ENCODE assay signal across 24 cellular contexts in the genomic region with DNA sequence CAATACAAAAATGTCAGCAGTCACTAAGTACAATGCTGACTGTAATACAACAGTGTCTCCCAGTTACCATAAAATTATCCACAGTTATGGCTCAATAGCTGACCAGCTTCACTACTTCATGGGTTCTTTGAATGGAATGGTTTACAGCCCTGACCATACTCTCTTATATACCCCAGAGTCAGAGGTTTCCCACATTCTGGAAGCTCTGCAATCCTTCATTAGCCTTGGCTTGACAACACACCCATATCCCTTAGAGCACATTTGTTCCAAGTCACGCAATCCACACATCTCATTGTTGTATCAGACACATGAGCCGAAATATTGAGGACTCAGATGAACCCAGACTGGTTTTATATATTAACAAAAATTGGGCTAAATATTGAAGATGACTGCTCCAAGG.
"Had no signal": no experiment of that assay in that cellular context is flagged by ENCODE, and none has a peak within 500 bp of the region (broad histone marks: within the 10 kb centered on the region; RNA-seq: fewer than 3 reads in every experiment).

No MANE protein-coding gene starts in this region.

- ATAC-seq: activated CD4-positive, alpha-beta T cell treated with anti-CD3 and anti-CD28 coated beads for 36 hours; activated T-cell treated with anti-CD3 and anti-CD28 coated beads, Interleukin-2, amount 50 U/mL, for 72 hours; PC-3; SK-N-SH treated with all-trans-retinoic acid at 6 μM for 48 hours; T-helper 17 cell had no signal

- FAIRE-seq: RCC 7860, TTC549 had no signal

- H3K27me3 ChIP-seq: breast epithelium, SJSA1 had no signal

- DNase-seq: activated CD4-positive, alpha-beta memory T cell treated with anti-CD3 and anti-CD28 coated beads, Interleukin-2, amount 10 ng/mL, durations not matched to agents 7 days and 5 days; activated CD4-positive, alpha-beta T cell treated with anti-CD3 and anti-CD28 coated beads for 36 hours; activated CD4-positive, alpha-beta T cell treated with anti-CD3 and anti-CD28 coated beads, Interleukin-2, amount 50 U/mL, for 1 hour; activated CD8-positive, alpha-beta memory T cell treated with anti-CD3 and anti-CD28 coated beads, Interleukin-2, amount 50 U/mL, for 4 hours; activated naive CD4-positive, alpha-beta T cell treated with anti-CD3 and anti-CD28 coated beads, Interleukin-2, amount 50 U/mL, for 16 hours; activated T-cell treated with anti-CD3 and anti-CD28 coated beads, Interleukin-2, amount 50 U/mL, for 72 hours; aorta; caudate nucleus; Karpas-422; NCI-H1105 treated with DMSO at 0.1 percent for 48 hours; NCI-H1436 treated with DMSO at 0.1 percent for 48 hours; NCI-H187; NCI-H2081; NCI-H524; PC-3; SHP77; T-helper 17 cell; T-helper 9 cell; WERI-Rb-1 had no signal

- H3K4me1 ChIP-seq: breast epithelium, SJSA1 had no signal

- H3K4me3 ChIP-seq: breast epithelium, SJSA1 had no signal

- H3K36me3 ChIP-seq: breast epithelium, SJSA1, WERI-Rb-1 had no signal

- H3K27ac ChIP-seq: breast epithelium, SJSA1, WERI-Rb-1 had no signal
